In the genomic region with DNA sequence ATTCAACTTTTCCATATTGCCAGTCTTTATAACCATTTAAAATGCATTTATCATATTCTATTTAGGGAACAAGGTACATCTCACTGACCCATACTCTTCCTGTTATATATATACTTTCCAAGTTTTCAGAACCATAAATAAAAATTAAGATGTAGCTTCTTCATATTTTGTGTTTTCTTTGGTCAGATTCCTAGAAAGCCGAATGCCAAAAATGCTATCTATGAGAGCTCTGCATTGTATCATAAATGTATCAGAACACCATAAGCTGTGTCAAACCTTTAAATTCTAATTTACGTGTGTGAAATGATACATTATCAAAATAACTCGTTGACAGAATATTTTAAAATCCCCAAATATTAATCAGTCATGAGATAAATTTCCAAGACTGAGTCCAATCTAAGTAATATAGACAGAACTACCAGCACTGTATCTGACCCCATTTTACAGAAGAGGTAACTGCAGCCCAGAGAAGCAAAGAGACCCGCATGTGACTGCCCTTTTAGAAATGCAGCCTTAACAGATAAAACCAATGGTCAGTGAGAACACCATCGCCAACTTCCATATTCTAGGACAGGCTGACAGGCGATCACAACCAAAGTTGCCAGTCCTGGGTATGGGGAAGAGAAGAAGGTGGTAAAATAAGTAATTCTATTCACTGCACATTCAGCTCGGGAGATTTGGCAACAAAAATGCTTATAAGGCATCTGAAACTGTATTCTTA, we compare ENCODE assay signal across 3 cellular contexts.
"Had no signal": no experiment of that assay in that cellular context is flagged by ENCODE, and none has a peak within 500 bp of the region (broad histone marks: within the 10 kb centered on the region; RNA-seq: fewer than 3 reads in every experiment).

No MANE protein-coding gene starts in this region.

- ATAC-seq: GM12878 had no signal

- H3K4me3 ChIP-seq: GM12878 had no signal

- DNase-seq: GDM1, GF-D8 had no signal
